ENCODE assay signal across 8 cellular contexts in genomic region chr2:164697688-164698290, GRCh38.
DNase-seq lines count a peak whose midpoint lies in the region; ATAC-seq and TF ChIP-seq lines count a peak whose summit lies in the region.

No MANE protein-coding gene starts in this region.

- DNase-seq in activated CD8-positive, alpha-beta T cell treated with anti-CD3 and anti-CD28 coated beads for 36 hours, result no peak
- DNase-seq in activated CD8-positive, alpha-beta T cell treated with anti-CD3 and anti-CD28 coated beads, Interleukin-2, amount 10 ng/mL, durations not matched to agents 7 days and 5 days, result no peak
- DNase-seq in NCI-H748 (lab: John Stamatoyannopoulos, UW; ENCODE audit: unreplicated experiment) (peak; percentile 55), erythroblast (lab: John Stamatoyannopoulos, UW) (peak; percentile 26 to 43), thyroid gland (no peak), HuH-7.5 (ENCODE audit: low spot score) (no peak), 8988T (no peak)

- ATAC-seq in activated CD8-positive, alpha-beta T cell treated with anti-CD3 and anti-CD28 coated beads for 36 hours, result no peak
- ATAC-seq in activated CD8-positive, alpha-beta T cell treated with anti-CD3 and anti-CD28 coated beads, Interleukin-2, amount 10 ng/mL, durations not matched to agents 7 days and 5 days, result no peak
- ATAC-seq in HG03196 (IDR thresholded peaks at IDR 0.05; ENCODE audit: unreplicated experiment), result no peak

- no peaks in the 10 kb centered on the region for H3K27me3 ChIP-seq in thyroid gland

- 65 to 70% methylated on average over 2 of the region's 2 CpGs for WGBS in thyroid gland, 2 donors

- POLR2A ChIA-PET in activated CD8-positive, alpha-beta T cell treated with anti-CD3 and anti-CD28 coated beads for 36 hours (lab: Charles Lee), result no interaction called here
- POLR2A ChIA-PET in activated CD8-positive, alpha-beta T cell treated with anti-CD3 and anti-CD28 coated beads, Interleukin-2, amount 10 ng/mL, durations not matched to agents 7 days and 5 days (lab: Charles Lee), result no interaction called here

- H3K36me3 ChIP-seq in thyroid gland, result peaks cover 0 to 13% of the 10 kb centered on the region in 2 donors

- intact Hi-C loops in activated CD8-positive, alpha-beta T cell treated with anti-CD3 and anti-CD28 coated beads for 36 hours (cut with micrococcal nuclease), result no loop called here
- intact Hi-C loops in thyroid gland (cut with DNase I), result no loop called here

- no peaks in the 10 kb centered on the region for H3K4me1 ChIP-seq in thyroid gland

- no peaks in the 10 kb centered on the region for H3K9me3 Mint-ChIP-seq in activated CD8-positive, alpha-beta T cell treated with anti-CD3 and anti-CD28 coated beads for 36 hours
- no peaks in the 10 kb centered on the region for H3K9me3 Mint-ChIP-seq in activated CD8-positive, alpha-beta T cell treated with anti-CD3 and anti-CD28 coated beads, Interleukin-2, amount 10 ng/mL, durations not matched to agents 7 days and 5 days (ENCODE audit: insufficient read depth)

- no peaks in the 10 kb centered on the region for H3K9me3 ChIP-seq in thyroid gland

- no peak overlapping the region for H3K4me3 Mint-ChIP-seq in activated CD8-positive, alpha-beta T cell treated with anti-CD3 and anti-CD28 coated beads for 36 hours
- no peak overlapping the region for H3K4me3 Mint-ChIP-seq in activated CD8-positive, alpha-beta T cell treated with anti-CD3 and anti-CD28 coated beads, Interleukin-2, amount 10 ng/mL, durations not matched to agents 7 days and 5 days

- TF ChIP-seq CTCF in activated CD8-positive, alpha-beta T cell treated with anti-CD3 and anti-CD28 coated beads for 36 hours (IDR thresholded peaks at IDR 0.05), result peak; percentile 32
- TF ChIP-seq CTCF in thyroid gland (IDR thresholded peaks at IDR 0.05), result peak in 5 of 6 experiments; percentile 9 to 57 (median 46)

- no peak overlapping the region for H3K4me3 ChIP-seq in thyroid gland (replicated peaks in 1 of 3)

- TF ChIP-seq POLR2A in erythroblast (IDR thresholded peaks at IDR 0.05; ENCODE audit: low read length) (no peak), thyroid gland (IDR thresholded peaks at IDR 0.05) (no peak)

- no peaks in the 10 kb centered on the region for H3K4me1 Mint-ChIP-seq in activated CD8-positive, alpha-beta T cell treated with anti-CD3 and anti-CD28 coated beads for 36 hours (ENCODE audit: low read depth)
- no peaks in the 10 kb centered on the region for H3K4me1 Mint-ChIP-seq in activated CD8-positive, alpha-beta T cell treated with anti-CD3 and anti-CD28 coated beads, Interleukin-2, amount 10 ng/mL, durations not matched to agents 7 days and 5 days (ENCODE audit: low read depth)

- no peak overlapping the region for H3K27ac ChIP-seq in thyroid gland

- H3K36me3 Mint-ChIP-seq in activated CD8-positive, alpha-beta T cell treated with anti-CD3 and anti-CD28 coated beads for 36 hours (ENCODE audit: low read depth), result no peaks in the 10 kb centered on the region
- H3K36me3 Mint-ChIP-seq in activated CD8-positive, alpha-beta T cell treated with anti-CD3 and anti-CD28 coated beads, Interleukin-2, amount 10 ng/mL, durations not matched to agents 7 days and 5 days (ENCODE audit: low read depth), result no peaks in the 10 kb centered on the region

- no peaks in the 10 kb centered on the region for H3K27me3 Mint-ChIP-seq in activated CD8-positive, alpha-beta T cell treated with anti-CD3 and anti-CD28 coated beads for 36 hours
- H3K27me3 Mint-ChIP-seq in activated CD8-positive, alpha-beta T cell treated with anti-CD3 and anti-CD28 coated beads, Interleukin-2, amount 10 ng/mL, durations not matched to agents 7 days and 5 days (ENCODE audit: low read depth), result no peaks in the 10 kb centered on the region

- CTCF ChIA-PET in activated CD8-positive, alpha-beta T cell treated with anti-CD3 and anti-CD28 coated beads for 36 hours (lab: Charles Lee), result no interaction called here
- CTCF ChIA-PET in activated CD8-positive, alpha-beta T cell treated with anti-CD3 and anti-CD28 coated beads, Interleukin-2, amount 10 ng/mL, durations not matched to agents 7 days and 5 days (lab: Charles Lee), result no interaction called here

- H3K27ac Mint-ChIP-seq in activated CD8-positive, alpha-beta T cell treated with anti-CD3 and anti-CD28 coated beads for 36 hours, result no peak overlapping the region
- no peak overlapping the region for H3K27ac Mint-ChIP-seq in activated CD8-positive, alpha-beta T cell treated with anti-CD3 and anti-CD28 coated beads, Interleukin-2, amount 10 ng/mL, durations not matched to agents 7 days and 5 days

Comparison
In these comparisons a context has a peak if more than half of its experiments do, and no peak if none do; other contexts are left out.
1. DNase-seq: peak in NCI-H748 (single experiment) and erythroblast (2 of 2); none in activated CD8-positive, alpha-beta T cell treated with anti-CD3 and anti-CD28 coated beads for 36 hours (single experiment), activated CD8-positive, alpha-beta T cell treated with anti-CD3 and anti-CD28 coated beads, Interleukin-2, amount 10 ng/mL, durations not matched to agents 7 days and 5 days (single experiment), thyroid gland (0 of 2), HuH-7.5 (single experiment) and 8988T (single experiment).